In genomic region chr16:81417210-81417609, GRCh38 we compare ENCODE assay signal across 1 cellular context.
TF ChIP-seq lines count a peak whose summit lies in the region.

No MANE protein-coding gene starts in this region.

TF ChIP-seq in GM23338, 12 proteins besides CTCF, POLR2A, EP300 and RAD21 (continued from another document):
- TF ChIP-seq ETS1 (IDR thresholded peaks at IDR 0.05) = no peak
- no peak for TF ChIP-seq ZNF331 (CRISPR knock-in tag; IDR thresholded peaks at IDR 0.05; ENCODE audit: low read depth)
- no peak for TF ChIP-seq EZH2phosphoT487 (IDR thresholded peaks at IDR 0.05; ENCODE audit: unreplicated experiment)
- no peak for TF ChIP-seq ZNF114 (CRISPR knock-in tag; IDR thresholded peaks at IDR 0.05)
- TF ChIP-seq ZNF462 (CRISPR knock-in tag; IDR thresholded peaks at IDR 0.05) = no peak
- no peak for TF ChIP-seq NANOG (IDR thresholded peaks at IDR 0.05; ENCODE audit: borderline replicate concordance)
- no peak for TF ChIP-seq STAT1 (IDR thresholded peaks at IDR 0.05; ENCODE audit: unreplicated experiment)
- no peak for TF ChIP-seq REST (IDR thresholded peaks at IDR 0.05; ENCODE audit: unreplicated experiment)
